Comparison of ENCODE assay signal across 2 cellular contexts in genomic region chr6:29376003-29376402, GRCh38.
TF ChIP-seq lines count a peak whose summit lies in the region.

No MANE protein-coding gene starts in this region.

TF ChIP-seq in A549, 52 proteins besides CTCF, POLR2A, EP300 and RAD21:
- TF ChIP-seq CBX8 (IDR thresholded peaks at IDR 0.05): no peak

TF ChIP-seq in HCT116, 20 proteins besides CTCF, POLR2A, EP300 and RAD21:
- TF ChIP-seq SRF (IDR thresholded peaks at IDR 0.05; ENCODE audit: low read depth) (no peak), EGR1 (IDR thresholded peaks at IDR 0.05; ENCODE audit: low read depth) (no peak), EZH2phosphoT487 (IDR thresholded peaks at IDR 0.05; ENCODE audit: borderline replicate concordance) (no peak), ZBTB33 (IDR thresholded peaks at IDR 0.05; ENCODE audit: extremely low read depth, insufficient replicate concordance, low read length) (no peak), SIN3A (IDR thresholded peaks at IDR 0.05; ENCODE audit: low read depth) (no peak), REST (IDR thresholded peaks at IDR 0.05; ENCODE audit: low read depth) (no peak), FOSL1 (IDR thresholded peaks at IDR 0.05; ENCODE audit: low read depth) (no peak), CBX3 (IDR thresholded peaks at IDR 0.05; ENCODE audit: low read depth) (no peak), MAX (IDR thresholded peaks at IDR 0.05) (no peak), TCF7L2 (IDR thresholded peaks at IDR 0.05; ENCODE audit: borderline replicate concordance, extremely low read depth, insufficient read depth, insufficient read length) (no peak), CEBPB (IDR thresholded peaks at IDR 0.05; ENCODE audit: low read depth) (no peak), EZH2 (IDR thresholded peaks at IDR 0.05) (no peak), JUND (IDR thresholded peaks at IDR 0.05) (no peak)
- TF ChIP-seq, protein P1, sequence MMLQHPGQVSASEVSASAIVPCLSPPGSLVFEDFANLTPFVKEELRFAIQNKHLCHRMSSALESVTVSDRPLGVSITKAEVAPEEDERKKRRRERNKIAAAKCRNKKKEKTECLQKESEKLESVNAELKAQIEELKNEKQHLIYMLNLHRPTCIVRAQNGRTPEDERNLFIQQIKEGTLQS (IDR thresholded peaks at IDR 0.05): no peak
